ENCODE assay signal across 7 cellular contexts in genomic region chr14:22536853-22537338, GRCh38. TPM values are rescaled to one million over a fixed set of nuclear protein-coding genes. Genes with fewer than 3 reads are reported as not detected.
DNase-seq lines count a peak whose midpoint lies in the region; ATAC-seq lines count a peak whose summit lies in the region.

No MANE protein-coding gene starts in this region.

- peak overlapping the region; percentile 24; the same call in 1 of the 2 replicates for H3K4me3 ChIP-seq in iPS-18c (ENCODE audit: insufficient read depth, low read depth, low read length)

- H3K27ac Mint-ChIP-seq in activated naive CD8-positive, alpha-beta T cell treated with anti-CD3 and anti-CD28 coated beads for 36 hours: peak overlapping the region; percentile 93

- peak overlapping the region; percentile 82 for H3K4me3 Mint-ChIP-seq in activated naive CD8-positive, alpha-beta T cell treated with anti-CD3 and anti-CD28 coated beads for 36 hours

- peak; percentile 78 for ATAC-seq in GM18870 (IDR thresholded peaks at IDR 0.05; ENCODE audit: unreplicated experiment)
- ATAC-seq in HG03064 (IDR thresholded peaks at IDR 0.05; ENCODE audit: low read depth, unreplicated experiment): peak; percentile 69

- in situ Hi-C loops in SK-MEL-5 (cut with HindIII; ENCODE audit: low pct_unique_long_range_greater_than_20kb, low sequenced_read_pairs): no loop called here

- H3K27me3 Mint-ChIP-seq in activated naive CD8-positive, alpha-beta T cell treated with anti-CD3 and anti-CD28 coated beads for 36 hours: no peaks in the 10 kb centered on the region

- DNase-seq in SK-MEL-5 (ENCODE audit: low read depth, low spot score): peak; percentile 68
- peak; percentile 86 for DNase-seq in activated naive CD8-positive, alpha-beta T cell treated with anti-CD3 and anti-CD28 coated beads for 36 hours
- peak; percentile 93 for DNase-seq in stimulated activated CD4-positive, alpha-beta T cell treated with anti-CD3 and anti-CD28 coated beads, Interleukin-1b, Interleukin-23, amount 100 ng/mL, for 48 hours
- no peak for DNase-seq in NCI-H1930 (lab: John Stamatoyannopoulos, UW)

- H3K9me3 Mint-ChIP-seq in activated naive CD8-positive, alpha-beta T cell treated with anti-CD3 and anti-CD28 coated beads for 36 hours: no peaks in the 10 kb centered on the region

- peaks cover 87% of the 10 kb centered on the region for H3K4me1 Mint-ChIP-seq in activated naive CD8-positive, alpha-beta T cell treated with anti-CD3 and anti-CD28 coated beads for 36 hours

- H3K36me3 Mint-ChIP-seq in activated naive CD8-positive, alpha-beta T cell treated with anti-CD3 and anti-CD28 coated beads for 36 hours: peaks cover 95% of the 10 kb centered on the region

- no peaks in the 10 kb centered on the region for H3K9me3 ChIP-seq in iPS-18c (ENCODE audit: control insufficient read depth, insufficient read depth, low read length)

RNA-seq across cellular contexts. Expression of gene DAD1, which starts 52.1 kb away (rescaled TPM):
- 479 and 529 TPM in 2 replicates for total RNA-seq in SK-MEL-5 (2014; rRNA removed; shearing (Covaris generic))
- 326 and 472 TPM in 2 replicates for polyA plus RNA-seq in SK-MEL-5 (2015; cell fraction: cytosol; rRNA removed)
- polyA plus RNA-seq in SK-MEL-5 (2015; cell fraction: nucleus; rRNA removed): 38.2 and 47.9 TPM in 2 replicates
- total RNA-seq in activated naive CD8-positive, alpha-beta T cell treated with anti-CD3 and anti-CD28 coated beads for 36 hours: 100 to 1,000 TPM; 197 to 208 TPM

Comparison
In these comparisons a context has a peak if more than half of its experiments do, and no peak if none do; other contexts are left out.
1. DNase-seq: peak in SK-MEL-5 (single experiment), activated naive CD8-positive, alpha-beta T cell treated with anti-CD3 and anti-CD28 coated beads for 36 hours (single experiment) and stimulated activated CD4-positive, alpha-beta T cell treated with anti-CD3 and anti-CD28 coated beads, Interleukin-1b, Interleukin-23, amount 100 ng/mL, for 48 hours (single experiment); none in NCI-H1930 (0 of 2).